In the genomic region with DNA sequence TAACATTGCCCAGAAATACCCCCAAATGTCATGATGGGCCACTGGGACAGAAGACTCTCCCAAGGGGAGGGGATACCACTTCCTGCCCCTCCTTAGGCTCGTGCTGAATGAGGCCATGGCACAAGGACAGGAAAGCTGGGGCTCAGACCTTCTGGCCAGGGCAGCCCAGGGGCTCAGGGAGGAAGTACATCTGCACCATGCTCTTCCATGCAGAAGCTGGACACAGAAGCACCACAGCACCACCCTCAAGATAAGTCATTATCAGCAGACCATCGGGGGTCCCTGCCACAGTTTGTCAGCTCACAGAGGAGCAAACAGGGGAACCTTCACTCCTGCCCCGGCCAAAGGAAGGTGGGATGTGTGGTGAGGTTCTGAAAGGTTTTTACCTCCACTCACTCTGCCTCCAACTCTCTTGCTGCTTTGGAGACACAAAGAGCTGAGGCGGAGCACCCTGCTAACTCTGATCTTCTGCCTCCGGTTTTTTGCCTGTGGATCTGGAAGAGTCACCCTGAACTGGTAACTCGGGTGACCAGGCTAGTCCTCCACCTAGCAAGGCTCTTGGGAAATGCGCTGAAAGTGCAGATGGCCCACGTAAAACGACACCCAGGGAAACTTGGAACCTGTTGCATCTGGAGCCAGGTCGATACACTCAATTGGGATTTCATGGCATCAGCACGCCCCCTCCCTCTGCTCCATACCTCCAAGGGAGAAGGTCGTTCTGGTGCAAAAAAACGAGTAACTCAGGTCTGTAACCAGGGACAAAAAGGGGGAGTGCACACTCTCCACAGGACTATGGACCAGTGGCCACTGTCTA, we compare ENCODE assay signal across 9 cellular contexts. TPM values are rescaled to one million over a fixed set of nuclear protein-coding genes. Genes with fewer than 3 reads are reported as not detected.
DNase-seq lines count a peak whose midpoint lies in the region; ATAC-seq and TF ChIP-seq lines count a peak whose summit lies in the region.
"Had no signal": no experiment of that assay in that cellular context is flagged by ENCODE, and none has a peak within 500 bp of the region (broad histone marks: within the 10 kb centered on the region; RNA-seq: fewer than 3 reads in every experiment).

No MANE protein-coding gene starts in this region.

- H3K27ac Mint-ChIP-seq in activated naive CD4-positive, alpha-beta T cell treated with anti-CD3 and anti-CD28 coated beads, Interleukin-2, amount 50 U/mL, for 24 hours = peak overlapping the region; percentile 98

- no peaks in the 10 kb centered on the region for H3K9me3 ChIP-seq in SK-N-MC (ENCODE audit: low read depth, low read length)
- H3K9me3 ChIP-seq in hepatocyte (ENCODE audit: low read depth) = no peaks in the 10 kb centered on the region
- no peaks in the 10 kb centered on the region for H3K9me3 ChIP-seq in tibial artery
- no peaks in the 10 kb centered on the region for H3K9me3 ChIP-seq in HAP-1

- no peaks in the 10 kb centered on the region for H3K27me3 ChIP-seq in hepatocyte
- no peaks in the 10 kb centered on the region for H3K27me3 ChIP-seq in tibial artery
- H3K27me3 ChIP-seq in HAP-1 (ENCODE audit: low read depth) = no peaks in the 10 kb centered on the region

- DNase-seq in activated naive CD4-positive, alpha-beta T cell treated with anti-CD3 and anti-CD28 coated beads, Interleukin-2, amount 50 U/mL, for 16 hours = no peak
- no peak for DNase-seq in SK-N-MC (ENCODE audit: low read depth, low spot score)
- no peak for DNase-seq in hepatocyte (ENCODE audit: low spot score)
- DNase-seq in tibial artery = no peak
- no peak for DNase-seq in SIG-M5 treated with dmso at 0.1 percent for 504 hours (lab: John Stamatoyannopoulos, UW; ENCODE audit: unreplicated experiment)
- DNase-seq in HAP-1 (ENCODE audit: low spot score in 2 of 2) = no peak
- DNase-seq: stimulated activated CD4-positive, alpha-beta T cell treated with anti-CD3 and anti-CD28 coated beads, Interleukin-4, amount 100 ng/mL, for 24 hours had no signal

- H2AFZ ChIP-seq in hepatocyte = no peak overlapping the region

- H3K36me3 ChIP-seq in SK-N-MC (ENCODE audit: insufficient read depth, low read length) = peaks cover 6% of the 10 kb centered on the region; the same call in 1 of the 2 replicates
- H3K36me3 ChIP-seq in hepatocyte (replicated peaks; ENCODE audit: insufficient read depth, low read depth) = no peaks in the 10 kb centered on the region
- H3K36me3 ChIP-seq in tibial artery = no peaks in the 10 kb centered on the region
- H3K36me3 ChIP-seq in HAP-1 (replicated peaks) = no peaks in the 10 kb centered on the region; the same call in 1 of the 2 replicates

- peaks cover 65% of the 10 kb centered on the region for H3K4me1 Mint-ChIP-seq in activated naive CD4-positive, alpha-beta T cell treated with anti-CD3 and anti-CD28 coated beads, Interleukin-2, amount 50 U/mL, for 24 hours

- peaks cover 2% of the 10 kb centered on the region for H3K36me3 Mint-ChIP-seq in activated naive CD4-positive, alpha-beta T cell treated with anti-CD3 and anti-CD28 coated beads, Interleukin-2, amount 50 U/mL, for 24 hours

- H3K4me3 ChIP-seq in SK-N-MC (no peak overlapping the region), hepatocyte (no peak overlapping the region), tibial artery (no peak overlapping the region), HAP-1 (no peak overlapping the region)

- peak overlapping the region; percentile 1 for H3K4me2 ChIP-seq in hepatocyte

- peak overlapping the region; percentile 97 for H3K27ac ChIP-seq in SK-N-MC
- peak overlapping the region; percentile 94 for H3K27ac ChIP-seq in hepatocyte
- peak overlapping the region; percentile 88 to 90 for H3K27ac ChIP-seq in tibial artery

- 68% methylated on average over 13 of the region's 13 CpGs for WGBS in hepatocyte (ENCODE audit: low lambda C conversion rate, missing lambda C conversion rate)

- in situ Hi-C loops in HAP-1 (cut with MboI; ENCODE audit: low sequenced_read_pairs) = no loop called here

- H3K79me2 ChIP-seq in hepatocyte = peaks cover 45% of the 10 kb centered on the region

- no peaks in the 10 kb centered on the region for H3K9me3 Mint-ChIP-seq in activated naive CD4-positive, alpha-beta T cell treated with anti-CD3 and anti-CD28 coated beads, Interleukin-2, amount 50 U/mL, for 24 hours

- H3K27me3 Mint-ChIP-seq in activated naive CD4-positive, alpha-beta T cell treated with anti-CD3 and anti-CD28 coated beads, Interleukin-2, amount 50 U/mL, for 24 hours = no peaks in the 10 kb centered on the region

- TF ChIP-seq CTCF in hepatocyte (IDR thresholded peaks at IDR 0.05; ENCODE audit: poor library complexity) (no peak), tibial artery (IDR thresholded peaks at IDR 0.05) (no peak)

- no peaks in the 10 kb centered on the region for H4K20me1 ChIP-seq in hepatocyte (ENCODE audit: insufficient read depth, poor library complexity, severe bottlenecking)

- intact Hi-C loops in tibial artery (cut with DNase I; ENCODE audit: low total_unique reads) = loop anchor here (10.0 kb wide), 2 partner anchors 56 to 1154 kb away; no protein-coding TSS in a partner anchor

- no peak overlapping the region for H3K4me3 Mint-ChIP-seq in activated naive CD4-positive, alpha-beta T cell treated with anti-CD3 and anti-CD28 coated beads, Interleukin-2, amount 50 U/mL, for 24 hours

- peak overlapping the region; percentile 49 for H3K9ac ChIP-seq in SK-N-MC (ENCODE audit: insufficient read length)

- H3K9me2 ChIP-seq in hepatocyte (replicated peaks; ENCODE audit: insufficient read depth) = no peaks in the 10 kb centered on the region

- ATAC-seq in GM21717 (IDR thresholded peaks at IDR 0.05; ENCODE audit: unreplicated experiment) = no peak

- peaks cover 96% of the 10 kb centered on the region for H3K4me1 ChIP-seq in hepatocyte (ENCODE audit: insufficient read depth)
- peaks cover 12 to 93% (median 78%) of the 10 kb centered on the region in 4 donors for H3K4me1 ChIP-seq in tibial artery
- peaks cover 49% of the 10 kb centered on the region for H3K4me1 ChIP-seq in HAP-1

RNA-seq across cellular contexts. Expression of a gene that starts 8.3 kb away (rescaled TPM):
- total RNA-seq in hepatocyte = 33.9 and 41.8 TPM in 2 replicates
- 13.8 and 15.9 TPM in 2 replicates for polyA plus RNA-seq in hepatocyte
